In the genomic region with DNA sequence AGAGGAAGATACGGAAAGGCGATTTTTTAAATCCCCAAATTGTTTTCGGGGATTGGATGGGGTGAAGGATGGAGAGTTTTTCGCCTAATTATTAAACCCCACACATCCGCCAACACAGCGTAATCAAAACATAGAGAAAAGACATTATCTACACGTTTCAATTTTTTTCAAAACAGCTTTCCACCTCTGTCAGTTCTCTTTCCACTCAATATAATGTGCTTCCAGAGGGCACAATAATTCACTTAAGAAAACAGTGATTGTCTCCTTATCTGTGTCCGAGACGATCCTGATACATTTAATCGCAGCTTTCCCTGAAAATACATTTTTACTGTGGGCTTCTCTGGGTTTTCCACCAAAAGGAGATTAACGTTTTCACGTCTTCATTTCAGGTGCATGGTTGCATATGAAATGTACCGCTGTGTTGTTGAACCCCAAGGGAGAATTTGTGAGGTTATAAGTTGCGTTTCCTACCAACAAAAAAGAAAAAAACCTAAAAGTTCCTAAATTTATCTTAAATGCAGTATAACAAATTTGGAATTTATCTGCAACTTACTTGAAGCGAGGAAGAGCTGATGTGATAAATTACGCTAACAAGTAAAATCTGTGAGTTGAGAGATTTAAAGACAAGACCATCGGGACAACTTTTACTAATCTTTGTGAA, we compare ENCODE assay signal across 8 cellular contexts. TPM values are rescaled to one million over a fixed set of nuclear protein-coding genes. Genes with fewer than 3 reads are reported as not detected.
DNase-seq lines count a peak whose midpoint lies in the region; ATAC-seq, FAIRE-seq and TF ChIP-seq lines count a peak whose summit lies in the region.

No MANE protein-coding gene starts in this region.

- H4K20me1 ChIP-seq in HCT116 (ENCODE audit: insufficient read depth), result no peaks in the 10 kb centered on the region

- H3K27me3 Mint-ChIP-seq in activated CD8-positive, alpha-beta T cell treated with anti-CD3 and anti-CD28 coated beads for 36 hours, result no peaks in the 10 kb centered on the region

- DNase-seq in HCT116 (ENCODE audit: low read depth, low spot score), result no peak
- no peak for DNase-seq in activated CD8-positive, alpha-beta T cell treated with anti-CD3 and anti-CD28 coated beads for 36 hours
- DNase-seq in hepatic stellate cell (ENCODE audit: low spot score), result peak; percentile 4
- no peak for DNase-seq in NCI-H1694 treated with DMSO at 0.1 percent for 48 hours (lab: John Stamatoyannopoulos, UW)
- no peak for DNase-seq in small intestine
- DNase-seq in GM19238 (ENCODE audit: insufficient read length, low spot score), result no peak
- DNase-seq in ACHN, result no peak

- 8 to 20% (median 10%) methylated on average over 17 of the region's 17 CpGs for WGBS in small intestine, 3 donors

- BruUV-seq in HCT116 (replicated peaks; lab: Mats Ljungman, UMichigan), result no TSS peak

- no peak for TF ChIP-seq CTCF in HCT116 (IDR thresholded peaks at IDR 0.05 in 2 of 3, conservative IDR thresholded peaks at IDR 0.05 in 1 of 3; ENCODE audit: borderline replicate concordance in 1 of 3, insufficient read depth in 1 of 3, low read depth in 2 of 3, low read length in 2 of 3)
- TF ChIP-seq CTCF in activated CD8-positive, alpha-beta T cell treated with anti-CD3 and anti-CD28 coated beads for 36 hours (IDR thresholded peaks at IDR 0.05), result no peak

- intact Hi-C loops in HCT116 (cut with micrococcal nuclease), result no loop called here
- intact Hi-C loops in activated CD8-positive, alpha-beta T cell treated with anti-CD3 and anti-CD28 coated beads for 36 hours (cut with micrococcal nuclease), result loop anchor here (5.0 kb wide), 1 partner anchor 47 kb away; no protein-coding TSS in a partner anchor

- H3K36me3 Mint-ChIP-seq in activated CD8-positive, alpha-beta T cell treated with anti-CD3 and anti-CD28 coated beads for 36 hours (ENCODE audit: low read depth), result peaks cover 18% of the 10 kb centered on the region

- no peaks in the 10 kb centered on the region for H3K9me2 ChIP-seq in HCT116 (ENCODE audit: insufficient read depth)

- H3K27ac ChIP-seq in HCT116 (ENCODE audit: low read depth, low read length), result no peak overlapping the region
- no peak overlapping the region for H3K27ac ChIP-seq in skeletal muscle tissue (ENCODE audit: low read depth, low read length)
- H3K27ac ChIP-seq in small intestine (ENCODE audit: low read depth in 1 of 2, low read length in 1 of 2), result no peak overlapping the region

- peak overlapping the region; percentile 86 for H3K4me3 Mint-ChIP-seq in activated CD8-positive, alpha-beta T cell treated with anti-CD3 and anti-CD28 coated beads for 36 hours

- H3K36me3 ChIP-seq in HCT116 (ENCODE audit: control insufficient read depth in 1 of 2, insufficient read depth in 2 of 2, low read length in 2 of 2) (no peaks in the 10 kb centered on the region), skeletal muscle tissue (ENCODE audit: control insufficient read depth in 3 of 3, insufficient read depth in 3 of 3, low read length in 3 of 3) (no peaks in the 10 kb centered on the region), small intestine (ENCODE audit: control insufficient read depth in 2 of 2, insufficient read depth in 2 of 2, low read length in 2 of 2) (no peaks in the 10 kb centered on the region)

- H3K9ac ChIP-seq in HCT116 (ENCODE audit: low read length) (peak overlapping the region; percentile 83), skeletal muscle tissue (ENCODE audit: low read depth in 1 of 3, low read length in 3 of 3) (peak overlapping the region; percentile 28 to 83 (median 78))

- no peaks in the 10 kb centered on the region for H3K9me3 Mint-ChIP-seq in activated CD8-positive, alpha-beta T cell treated with anti-CD3 and anti-CD28 coated beads for 36 hours

- H3K9me3 ChIP-seq in HCT116 (ENCODE audit: control insufficient read depth in 1 of 2, insufficient read depth in 1 of 2, low read depth in 1 of 2, low read length in 2 of 2), result no peaks in the 10 kb centered on the region
- H3K9me3 ChIP-seq in skeletal muscle tissue (ENCODE audit: control insufficient read depth in 3 of 3, low read length in 3 of 3), result no peaks in the 10 kb centered on the region
- no peaks in the 10 kb centered on the region for H3K9me3 ChIP-seq in small intestine (ENCODE audit: control insufficient read depth, low read depth)

- TF ChIP-seq POLR2A in HCT116 (IDR thresholded peaks at IDR 0.05; ENCODE audit: borderline replicate concordance, extremely low read depth, insufficient read depth, insufficient read length), result no peak

- H3K4me1 ChIP-seq in HCT116 (ENCODE audit: control insufficient read depth in 1 of 2, insufficient read depth in 2 of 2, low read length in 2 of 2), result peaks cover 4 to 13% of the 10 kb centered on the region in 2 experiments; a peak in 3 of 4 replicates
- H3K4me1 ChIP-seq in skeletal muscle tissue (ENCODE audit: control insufficient read depth in 3 of 3, insufficient read depth in 3 of 3, low read length in 3 of 3), result peaks cover 9 to 15% (median 13%) of the 10 kb centered on the region in 3 donors
- peaks cover 4 to 6% of the 10 kb centered on the region in 2 donors for H3K4me1 ChIP-seq in small intestine (ENCODE audit: control insufficient read depth in 2 of 2, insufficient read depth in 1 of 2, low read depth in 1 of 2, low read length in 1 of 2)

- H3K4me1 Mint-ChIP-seq in activated CD8-positive, alpha-beta T cell treated with anti-CD3 and anti-CD28 coated beads for 36 hours (ENCODE audit: low read depth), result peaks cover 38% of the 10 kb centered on the region

- peak overlapping the region; percentile 95 for H3K27ac Mint-ChIP-seq in activated CD8-positive, alpha-beta T cell treated with anti-CD3 and anti-CD28 coated beads for 36 hours

- no peak for FAIRE-seq in small intestine (lab: Jason Lieb, UNC)

- no peak for ATAC-seq in HCT116
- no peak for ATAC-seq in activated CD8-positive, alpha-beta T cell treated with anti-CD3 and anti-CD28 coated beads for 36 hours

- H3K27me3 ChIP-seq in HCT116 (ENCODE audit: insufficient read depth, low read length), result no peaks in the 10 kb centered on the region
- no peaks in the 10 kb centered on the region for H3K27me3 ChIP-seq in skeletal muscle tissue (ENCODE audit: control insufficient read depth in 3 of 3, insufficient read depth in 3 of 3, low read length in 3 of 3)
- H3K27me3 ChIP-seq in small intestine (ENCODE audit: control insufficient read depth in 2 of 2, insufficient read depth in 2 of 2, low read length in 2 of 2), result no peaks in the 10 kb centered on the region

- RAD21 ChIA-PET in HCT116 (lab: Charles Lee; ENCODE audit: low non-redundant PET in 1 of 2, low total read pairs in 2 of 2, uncharacterized antibody in 2 of 2, unreplicated experiment in 2 of 2), result no interaction called here

- in situ Hi-C loops in ACHN (cut with HindIII; ENCODE audit: low pct_ligation_motif_present, low pct_unique_long_range_greater_than_20kb, low sequenced_read_pairs), result no loop called here

- CTCF ChIA-PET in HCT116 (lab: Charles Lee), result no interaction called here
- CTCF ChIA-PET in activated CD8-positive, alpha-beta T cell treated with anti-CD3 and anti-CD28 coated beads for 36 hours (lab: Charles Lee), result interaction anchor here (0.7 to 1.1 kb wide), 3 partner anchors 10 to 1180 kb away, joined by 3 read pairs; no protein-coding TSS in a partner anchor

- peak overlapping the region; percentile 73 for H2AFZ ChIP-seq in HCT116 (ENCODE audit: low read depth, low read length, poor library complexity, severe bottlenecking)

- no peak for TF ChIP-seq RAD21 in HCT116 (IDR thresholded peaks at IDR 0.05; ENCODE audit: low read depth)

- peaks cover 45% of the 10 kb centered on the region for H3K79me2 ChIP-seq in HCT116 (ENCODE audit: insufficient read depth, low read length)

- H3K4me3 ChIP-seq in HCT116 (replicated peaks in 1 of 2; ENCODE audit: low read depth in 1 of 2, low read length in 2 of 2) (peak overlapping the region; percentile 86 to 87), skeletal muscle tissue (ENCODE audit: low read length in 3 of 3) (peak overlapping the region; percentile 90 to 97 (median 97)), small intestine (ENCODE audit: low read depth in 1 of 2, low read length in 2 of 2) (peak overlapping the region in 1 of 2 donors; percentile 89)

- peak overlapping the region; percentile 79 for H3K4me2 ChIP-seq in HCT116 (ENCODE audit: low read length)

- POLR2A ChIA-PET in HCT116 (lab: Charles Lee), result no interaction called here
- POLR2A ChIA-PET in activated CD8-positive, alpha-beta T cell treated with anti-CD3 and anti-CD28 coated beads for 36 hours (lab: Charles Lee), result interaction anchor here (1.5 kb wide), 1 partner anchor 56 kb away, joined by 7 read pairs; a partner anchor contains a TSS

TF ChIP-seq in HCT116, 20 proteins besides CTCF, POLR2A, EP300 and RAD21:
- no peak for TF ChIP-seq FOSL1 (IDR thresholded peaks at IDR 0.05; ENCODE audit: low read depth)
- TF ChIP-seq, protein P1, sequence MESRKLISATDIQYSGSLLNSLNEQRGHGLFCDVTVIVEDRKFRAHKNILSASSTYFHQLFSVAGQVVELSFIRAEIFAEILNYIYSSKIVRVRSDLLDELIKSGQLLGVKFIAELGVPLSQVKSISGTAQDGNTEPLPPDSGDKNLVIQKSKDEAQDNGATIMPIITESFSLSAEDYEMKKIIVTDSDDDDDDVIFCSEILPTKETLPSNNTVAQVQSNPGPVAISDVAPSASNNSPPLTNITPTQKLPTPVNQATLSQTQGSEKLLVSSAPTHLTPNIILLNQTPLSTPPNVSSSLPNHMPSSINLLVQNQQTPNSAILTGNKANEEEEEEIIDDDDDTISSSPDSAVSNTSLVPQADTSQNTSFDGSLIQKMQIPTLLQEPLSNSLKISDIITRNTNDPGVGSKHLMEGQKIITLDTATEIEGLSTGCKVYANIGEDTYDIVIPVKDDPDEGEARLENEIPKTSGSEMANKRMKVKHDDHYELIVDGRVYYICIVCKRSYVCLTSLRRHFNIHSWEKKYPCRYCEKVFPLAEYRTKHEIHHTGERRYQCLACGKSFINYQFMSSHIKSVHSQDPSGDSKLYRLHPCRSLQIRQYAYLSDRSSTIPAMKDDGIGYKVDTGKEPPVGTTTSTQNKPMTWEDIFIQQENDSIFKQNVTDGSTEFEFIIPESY (IDR thresholded peaks at IDR 0.05; ENCODE audit: extremely low read depth, insufficient replicate concordance, low read length), result peak; percentile 2

RNA-seq across cellular contexts. Expression of a gene that starts 0.6 kb away (rescaled TPM):
- total RNA-seq in HCT116 (2021; ENCODE audit: unreplicated experiment), result 14.0 TPM
- polyA plus RNA-seq in HCT116 (2012), result 3.1 and 3.8 TPM in 2 replicates
- 10 to 100 TPM; 17.5 to 19.1 TPM for total RNA-seq in activated CD8-positive, alpha-beta T cell treated with anti-CD3 and anti-CD28 coated beads for 36 hours
- total RNA-seq in skeletal muscle tissue, result 13.6 TPM
- 1 to 10 TPM; 2.2 to 5.5 (median 2.5) TPM for polyA plus RNA-seq in small intestine

RNA-seq across cellular contexts. Expression of a gene that starts 56.2 kb away (rescaled TPM):
- total RNA-seq in HCT116 (2021; ENCODE audit: unreplicated experiment), result not detected
- not detected in 2 replicates for polyA plus RNA-seq in HCT116 (2012)
- under 1 TPM; 0.07 to 0.20 TPM for total RNA-seq in activated CD8-positive, alpha-beta T cell treated with anti-CD3 and anti-CD28 coated beads for 36 hours
- 1.6 TPM for total RNA-seq in skeletal muscle tissue
- polyA plus RNA-seq in small intestine, result under 1 TPM in 1 of 3 donors, not detected in 2; 0.06 TPM
